Comparison of ENCODE assay signal across 8 cellular contexts in genomic region chr12:11729008-11729407, GRCh38.
A peak's percentile ranks its signal among the peaks of the same experiment; 100 is the strongest.
DNase-seq lines count a peak whose midpoint lies in the region; ATAC-seq and TF ChIP-seq lines count a peak whose summit lies in the region.

No MANE protein-coding gene starts in this region.

- peaks cover 4% of the 10 kb centered on the region for H3K9me3 Mint-ChIP-seq in activated CD4-positive, alpha-beta T cell treated with anti-CD3 and anti-CD28 coated beads, Interleukin-2, amount 10 ng/mL, durations not matched to agents 7 days and 5 days

- CTCF ChIA-PET in activated CD4-positive, alpha-beta T cell treated with anti-CD3 and anti-CD28 coated beads, Interleukin-2, amount 10 ng/mL, durations not matched to agents 7 days and 5 days (lab: Charles Lee): interaction anchor here (0.7 to 2.1 kb wide), 3 partner anchors 9 to 220 kb away, joined by 4 to 5 read pairs (median 4); no protein-coding TSS in a partner anchor

- POLR2A ChIA-PET in activated CD4-positive, alpha-beta T cell treated with anti-CD3 and anti-CD28 coated beads, Interleukin-2, amount 10 ng/mL, durations not matched to agents 7 days and 5 days (lab: Charles Lee): no interaction called here

- TF ChIP-seq EP300 in esophagus muscularis mucosa (IDR thresholded peaks at IDR 0.05): no peak

- peaks cover 76% of the 10 kb centered on the region for H3K4me1 Mint-ChIP-seq in activated CD4-positive, alpha-beta T cell treated with anti-CD3 and anti-CD28 coated beads, Interleukin-2, amount 10 ng/mL, durations not matched to agents 7 days and 5 days

- H3K4me1 ChIP-seq in esophagus muscularis mucosa: peaks cover 26 to 80% (median 77%) of the 10 kb centered on the region in 4 donors
- H3K4me1 ChIP-seq in thymus (ENCODE audit: control insufficient read depth, insufficient read depth, low read length): peaks cover 71% of the 10 kb centered on the region

- no peaks in the 10 kb centered on the region for H3K27me3 ChIP-seq in esophagus muscularis mucosa
- no peaks in the 10 kb centered on the region for H3K27me3 ChIP-seq in thymus (ENCODE audit: control insufficient read depth, insufficient read depth)

- ATAC-seq in HG03095 (IDR thresholded peaks at IDR 0.05; ENCODE audit: unreplicated experiment): no peak

- H3K9me3 ChIP-seq in esophagus muscularis mucosa (no peaks in the 10 kb centered on the region), thymus (ENCODE audit: control insufficient read depth) (no peaks in the 10 kb centered on the region)

- 71% methylated on average over 4 of the region's 4 CpGs for WGBS in esophagus muscularis mucosa
- 5% methylated on average over 4 of the region's 4 CpGs for WGBS in thymus

- peak overlapping the region; percentile 15 for H3K27ac Mint-ChIP-seq in activated CD4-positive, alpha-beta T cell treated with anti-CD3 and anti-CD28 coated beads, Interleukin-2, amount 10 ng/mL, durations not matched to agents 7 days and 5 days

- H3K27ac ChIP-seq in esophagus muscularis mucosa (replicated peaks in 1 of 4): peak overlapping the region in 3 of 4 donors; percentile 71 to 76 (median 75)
- peak overlapping the region; percentile 68 for H3K27ac ChIP-seq in thymus (ENCODE audit: low read depth)

- no peak for TF ChIP-seq POLR2A in esophagus muscularis mucosa (IDR thresholded peaks at IDR 0.05; ENCODE audit: low read depth)

- no peaks in the 10 kb centered on the region for H3K27me3 Mint-ChIP-seq in activated CD4-positive, alpha-beta T cell treated with anti-CD3 and anti-CD28 coated beads, Interleukin-2, amount 10 ng/mL, durations not matched to agents 7 days and 5 days

- H3K36me3 Mint-ChIP-seq in activated CD4-positive, alpha-beta T cell treated with anti-CD3 and anti-CD28 coated beads, Interleukin-2, amount 10 ng/mL, durations not matched to agents 7 days and 5 days (ENCODE audit: low read depth): peaks cover 21% of the 10 kb centered on the region

- no peak for TF ChIP-seq CTCF in esophagus muscularis mucosa (IDR thresholded peaks at IDR 0.05)

- H3K4me3 Mint-ChIP-seq in activated CD4-positive, alpha-beta T cell treated with anti-CD3 and anti-CD28 coated beads, Interleukin-2, amount 10 ng/mL, durations not matched to agents 7 days and 5 days: no peak overlapping the region

- no peak overlapping the region for H3K4me3 ChIP-seq in esophagus muscularis mucosa
- no peak overlapping the region for H3K4me3 ChIP-seq in thymus (ENCODE audit: low read length)

- no peak for DNase-seq in activated CD4-positive, alpha-beta T cell treated with anti-CD3 and anti-CD28 coated beads, Interleukin-2, amount 10 ng/mL, durations not matched to agents 7 days and 5 days
- DNase-seq in activated CD4-positive, alpha-beta T cell treated with anti-CD3 and anti-CD28 coated beads, Interleukin-2, amount 50 U/mL, for 48 hours: no peak
- DNase-seq in NCI-H510A (lab: John Stamatoyannopoulos, UW) (peak; percentile 69), esophagus muscularis mucosa (ENCODE audit: extremely low spot score) (no peak), RKO (ENCODE audit: low spot score) (no peak), HPDE6-E6E7 (ENCODE audit: extremely low spot score) (no peak)

- H3K36me3 ChIP-seq in esophagus muscularis mucosa (peaks cover 0 to 4% (median 0%) of the 10 kb centered on the region in 4 donors), thymus (ENCODE audit: control insufficient read depth, insufficient read depth) (no peaks in the 10 kb centered on the region)

- intact Hi-C loops in esophagus muscularis mucosa (cut with DNase I): loop anchor here (10.0 kb wide), 1 partner anchor 74 kb away; no protein-coding TSS in a partner anchor
